Comparison of ENCODE assay signal across 8 cellular contexts in genomic region chr9:97502984-97503861, GRCh38. TPM values are rescaled to one million over a fixed set of nuclear protein-coding genes. Genes with fewer than 3 reads are reported as not detected.
DNase-seq lines count a peak whose midpoint lies in the region; ATAC-seq and TF ChIP-seq lines count a peak whose summit lies in the region.

No MANE protein-coding gene starts in this region.

- no peak for TF ChIP-seq CTCF in adrenal gland (IDR thresholded peaks at IDR 0.05)

- H3K9me3 ChIP-seq in adrenal gland (replicated peaks in 1 of 3): no peaks in the 10 kb centered on the region

- intact Hi-C loops in activated CD4-positive, alpha-beta T cell treated with anti-CD3 and anti-CD28 coated beads, Interleukin-2, amount 10 ng/mL, durations not matched to agents 24 days and 14 days (cut with micrococcal nuclease): loop anchor here (5.0 kb wide), 1 partner anchor 91 kb away; the partner anchor contains the start of gene TDRD7
- intact Hi-C loops in adrenal gland (cut with DNase I): no loop called here

- H3K27ac ChIP-seq in adrenal gland: peak overlapping the region; percentile 39 to 87 (median 67)
- peak overlapping the region; percentile 45 for H3K27ac ChIP-seq in temporal lobe (ENCODE audit: low read depth, low read length)

- H3K36me3 Mint-ChIP-seq in activated CD4-positive, alpha-beta T cell treated with anti-CD3 and anti-CD28 coated beads, Interleukin-2, amount 10 ng/mL, durations not matched to agents 24 days and 14 days (ENCODE audit: low read depth): no peaks in the 10 kb centered on the region

- no peaks in the 10 kb centered on the region for H3K9me3 Mint-ChIP-seq in activated CD4-positive, alpha-beta T cell treated with anti-CD3 and anti-CD28 coated beads, Interleukin-2, amount 10 ng/mL, durations not matched to agents 24 days and 14 days

- H3K4me1 ChIP-seq in adrenal gland (replicated peaks in 1 of 2): peaks cover 32 to 52% of the 10 kb centered on the region in 2 donors

- peaks cover 20% of the 10 kb centered on the region for H3K4me1 Mint-ChIP-seq in activated CD4-positive, alpha-beta T cell treated with anti-CD3 and anti-CD28 coated beads, Interleukin-2, amount 10 ng/mL, durations not matched to agents 24 days and 14 days

- no peak overlapping the region for H3K27ac Mint-ChIP-seq in activated CD4-positive, alpha-beta T cell treated with anti-CD3 and anti-CD28 coated beads, Interleukin-2, amount 10 ng/mL, durations not matched to agents 24 days and 14 days

- no peak for ATAC-seq in HG02798 (IDR thresholded peaks at IDR 0.05; ENCODE audit: poor library complexity, unreplicated experiment)

- H3K4me3 Mint-ChIP-seq in activated CD4-positive, alpha-beta T cell treated with anti-CD3 and anti-CD28 coated beads, Interleukin-2, amount 10 ng/mL, durations not matched to agents 24 days and 14 days: peak overlapping the region; percentile 66

- no peak for TF ChIP-seq POLR2A in adrenal gland (IDR thresholded peaks at IDR 0.05)

- H3K36me3 ChIP-seq in adrenal gland (replicated peaks in 1 of 2): no peaks in the 10 kb centered on the region

- peak overlapping the region in 2 of 4 donors; percentile 77 to 95 for H3K4me3 ChIP-seq in adrenal gland

- 52 to 71% (median 62%) methylated on average over 17 of the region's 17 CpGs for WGBS in adrenal gland, 4 donors

- peaks cover 51% of the 10 kb centered on the region for H3K27me3 Mint-ChIP-seq in activated CD4-positive, alpha-beta T cell treated with anti-CD3 and anti-CD28 coated beads, Interleukin-2, amount 10 ng/mL, durations not matched to agents 24 days and 14 days

- no peak for DNase-seq in activated CD4-positive, alpha-beta T cell treated with anti-CD3 and anti-CD28 coated beads, Interleukin-2, amount 10 ng/mL, durations not matched to agents 24 days and 14 days
- no peak for DNase-seq in activated CD4-positive, alpha-beta T cell treated with anti-CD3 and anti-CD28 coated beads for 48 hours
- DNase-seq in adrenal gland (no peak), islet precursor cell (peak; percentile 49), NOMO-1 treated with dmso at 0.1 percent for 144 hours (lab: John Stamatoyannopoulos, UW; ENCODE audit: unreplicated experiment) (no peak), T1000 (lab: John Stamatoyannopoulos, UW) (no peak)

- H3K27me3 ChIP-seq in adrenal gland: no peaks in the 10 kb centered on the region

RNA-seq across cellular contexts. Expression of gene TMOD1, which starts 1.8 kb away (rescaled TPM):
- total RNA-seq in activated CD4-positive, alpha-beta T cell treated with anti-CD3 and anti-CD28 coated beads, Interleukin-2, amount 10 ng/mL, durations not matched to agents 24 days and 14 days: 0.71 and 0.91 TPM in 2 replicates
- total RNA-seq in adrenal gland: 10 to 100 TPM; 51.5 to 91.2 (median 61.3) TPM
- 10 to 100 TPM; 44.0 to 72.3 (median 59.4) TPM for polyA plus RNA-seq in adrenal gland
- 27.5 TPM for total RNA-seq in temporal lobe

Comparison
In these comparisons a context has a peak if more than half of its experiments do, and no peak if none do; other contexts are left out.
1. RNA of gene TMOD1, which starts 1.8 kb away (total RNA-seq): 51.5 to 91.2 TPM in adrenal gland and 27.5 TPM in temporal lobe (single experiment); 0.71 to 0.91 TPM in activated CD4-positive, alpha-beta T cell treated with anti-CD3 and anti-CD28 coated beads, Interleukin-2, amount 10 ng/mL, durations not matched to agents 24 days and 14 days; every median in the first group is over 10 times any median in the second.